Comparison of ENCODE assay signal across 9 cellular contexts in the genomic region with DNA sequence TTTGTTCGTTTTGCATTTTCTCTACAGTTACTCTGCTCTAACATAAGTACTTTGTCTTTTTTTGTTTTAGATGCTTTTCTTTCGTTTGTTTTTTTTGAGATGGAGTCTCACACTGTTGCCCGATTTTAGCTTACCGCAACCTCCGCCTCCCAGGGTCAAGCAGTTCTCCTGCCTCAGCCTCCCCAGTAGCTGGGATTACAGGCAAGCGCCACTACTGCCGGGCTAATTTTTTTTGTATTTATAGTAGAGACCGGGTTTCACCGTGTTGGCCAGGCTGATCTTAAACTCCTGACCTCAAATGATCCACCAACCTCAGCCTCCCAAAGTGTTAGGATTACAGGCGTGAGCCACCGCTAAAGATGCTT. TPM values are rescaled to one million over a fixed set of nuclear protein-coding genes. Genes with fewer than 3 reads are reported as not detected.
DNase-seq lines count a peak whose midpoint lies in the region; ATAC-seq, FAIRE-seq and TF ChIP-seq lines count a peak whose summit lies in the region.
"Had no signal": no experiment of that assay in that cellular context is flagged by ENCODE, and none has a peak within 500 bp of the region (broad histone marks: within the 10 kb centered on the region; RNA-seq: fewer than 3 reads in every experiment).

No MANE protein-coding gene starts in this region.

- H3K9me3 ChIP-seq in HepG2 (ENCODE audit: low read length) (no peaks in the 10 kb centered on the region), spleen (no peaks in the 10 kb centered on the region)

- H3K79me2 ChIP-seq in HepG2 (ENCODE audit: insufficient read depth, low read length) = peaks cover 75% of the 10 kb centered on the region

- H3K27me3 ChIP-seq in HepG2 (ENCODE audit: control insufficient read depth in 1 of 2, insufficient read depth in 2 of 2, low read length in 2 of 2) (no peaks in the 10 kb centered on the region; a peak in 1 of 5 replicates), spleen (replicated peaks in 1 of 7) (no peaks in the 10 kb centered on the region)

- H3K36me3 ChIP-seq in HepG2 (replicated peaks in 1 of 2; ENCODE audit: control insufficient read depth in 1 of 2, insufficient read depth in 2 of 2, low read length in 2 of 2) (no peaks in the 10 kb centered on the region), spleen (no peaks in the 10 kb centered on the region)

- peak overlapping the region; percentile 97 for H3K9ac ChIP-seq in HepG2 (ENCODE audit: insufficient read depth, low read depth, low read length)

- TF ChIP-seq EP300 in HepG2 (IDR thresholded peaks at IDR 0.05; ENCODE audit: low read depth in 2 of 2, low read length in 2 of 2) = no peak
- no peak for TF ChIP-seq EP300 in HepG2 (CRISPR knock-in tag; IDR thresholded peaks at IDR 0.05; ENCODE audit: borderline replicate concordance)

- H3K27ac Mint-ChIP-seq in activated CD4-positive, alpha-beta T cell treated with anti-CD3 and anti-CD28 coated beads, Interleukin-2, amount 10 ng/mL, durations not matched to agents 24 days and 14 days = peak overlapping the region; percentile 85
- H3K27ac Mint-ChIP-seq in activated T-helper 2 cell treated with anti-CD3 and anti-CD28 coated beads, Interferon-gamma antibody, Interleukin-2, Interleukin-4, amounts not matched to agents 10 μg/mL and 5 μg/mL and 100 μg/mL, durations not matched to agents 14 hours and 24 hours and 36 hours = peak overlapping the region; percentile 40

- POLR2A ChIA-PET in HepG2 (lab: Yijun Ruan, JAX) = interaction anchor here (0.9 to 3.3 kb wide), 2 partner anchors 16 to 25 kb away, joined by 5 to 17 read pairs; no protein-coding TSS in a partner anchor

- H3K27ac ChIP-seq in HepG2 (ENCODE audit: extremely low read length, insufficient read depth, low read length) = peak overlapping the region; percentile 93
- H3K27ac ChIP-seq in spleen = peak overlapping the region in 6 of 8 donors; percentile 13 to 99 (median 97)

- H3K27me3 Mint-ChIP-seq in activated CD4-positive, alpha-beta T cell treated with anti-CD3 and anti-CD28 coated beads, Interleukin-2, amount 10 ng/mL, durations not matched to agents 24 days and 14 days = no peaks in the 10 kb centered on the region
- no peaks in the 10 kb centered on the region for H3K27me3 Mint-ChIP-seq in activated T-helper 2 cell treated with anti-CD3 and anti-CD28 coated beads, Interferon-gamma antibody, Interleukin-2, Interleukin-4, amounts not matched to agents 10 μg/mL and 5 μg/mL and 100 μg/mL, durations not matched to agents 14 hours and 24 hours and 36 hours (ENCODE audit: low read depth)

- H3K4me1 ChIP-seq in HepG2 (ENCODE audit: insufficient read depth, low read length) = peaks cover 57% of the 10 kb centered on the region
- H3K4me1 ChIP-seq in spleen = peaks cover 45 to 78% (median 63%) of the 10 kb centered on the region in 6 donors

- FAIRE-seq in HepG2 (lab: Jason Lieb, UNC) = no peak

- 44% methylated on average over 11 of the region's 11 CpGs for WGBS in HepG2 (ENCODE audit: low lambda C conversion rate)
- WGBS in spleen, 5 donors = 74 to 79% (median 78%) methylated on average over 11 of the region's 11 CpGs

- no peak for TF ChIP-seq CTCF in HepG2 (CRISPR knock-in tag; IDR thresholded peaks at IDR 0.05)
- TF ChIP-seq CTCF in spleen (IDR thresholded peaks at IDR 0.05 in 8 of 11, conservative IDR thresholded peaks at IDR 0.05 in 3 of 11) = no peak

- peaks cover 49% of the 10 kb centered on the region for H3K4me1 Mint-ChIP-seq in activated CD4-positive, alpha-beta T cell treated with anti-CD3 and anti-CD28 coated beads, Interleukin-2, amount 10 ng/mL, durations not matched to agents 24 days and 14 days
- H3K4me1 Mint-ChIP-seq in activated T-helper 2 cell treated with anti-CD3 and anti-CD28 coated beads, Interferon-gamma antibody, Interleukin-2, Interleukin-4, amounts not matched to agents 10 μg/mL and 5 μg/mL and 100 μg/mL, durations not matched to agents 14 hours and 24 hours and 36 hours (ENCODE audit: low read depth) = peaks cover 47% of the 10 kb centered on the region

- peak overlapping the region; percentile 89 to 98 (median 90) for H3K4me3 ChIP-seq in HepG2 (replicated peaks in 1 of 3; ENCODE audit: insufficient read depth in 1 of 3, low read depth in 2 of 3, low read length in 3 of 3)
- peak overlapping the region in 5 of 8 donors; percentile 6 to 94 (median 86) for H3K4me3 ChIP-seq in spleen

- peak overlapping the region; percentile 99 for H3K4me3 Mint-ChIP-seq in activated CD4-positive, alpha-beta T cell treated with anti-CD3 and anti-CD28 coated beads, Interleukin-2, amount 10 ng/mL, durations not matched to agents 24 days and 14 days
- H3K4me3 Mint-ChIP-seq in activated T-helper 2 cell treated with anti-CD3 and anti-CD28 coated beads, Interferon-gamma antibody, Interleukin-2, Interleukin-4, amounts not matched to agents 10 μg/mL and 5 μg/mL and 100 μg/mL, durations not matched to agents 14 hours and 24 hours and 36 hours (ENCODE audit: low read depth) = peak overlapping the region; percentile 96

- H3K4me2 ChIP-seq in HepG2 (ENCODE audit: low read depth, low read length) = peak overlapping the region; percentile 88

- H3K9me3 Mint-ChIP-seq in activated CD4-positive, alpha-beta T cell treated with anti-CD3 and anti-CD28 coated beads, Interleukin-2, amount 10 ng/mL, durations not matched to agents 24 days and 14 days = no peaks in the 10 kb centered on the region
- no peaks in the 10 kb centered on the region for H3K9me3 Mint-ChIP-seq in activated T-helper 2 cell treated with anti-CD3 and anti-CD28 coated beads, Interferon-gamma antibody, Interleukin-2, Interleukin-4, amounts not matched to agents 10 μg/mL and 5 μg/mL and 100 μg/mL, durations not matched to agents 14 hours and 24 hours and 36 hours

- DNase-seq in activated CD4-positive, alpha-beta T cell treated with anti-CD3 and anti-CD28 coated beads, Interleukin-2, amount 10 ng/mL, durations not matched to agents 24 days and 14 days = peak; percentile 57
- DNase-seq in activated CD4-positive, alpha-beta T cell treated with anti-CD3 and anti-CD28 coated beads for 1 hour = no peak
- no peak for DNase-seq in activated T-helper 2 cell treated with anti-CD3 and anti-CD28 coated beads, Interferon-gamma antibody, Interleukin-2, Interleukin-4, amounts not matched to agents 10 μg/mL and 5 μg/mL and 100 μg/mL, durations not matched to agents 14 hours and 24 hours and 36 hours (ENCODE audit: low spot score)
- DNase-seq in HepG2 (ENCODE audit: low spot score) (no peak), spleen (no peak), SIG-M5 (lab: John Stamatoyannopoulos, UW) (no peak)
- no peak for DNase-seq in stimulated activated CD4-positive, alpha-beta T cell treated with anti-CD3 and anti-CD28 coated beads, Interleukin-1b, Interleukin-23, amount 100 ng/mL, for 48 hours
- DNase-seq: stimulated activated CD8-positive, alpha-beta memory T cell treated with anti-CD3 and anti-CD28 coated beads, Interleukin-4, amount 100 ng/mL, for 48 hours had no signal

- BruUV-seq in HepG2 (replicated peaks; lab: Mats Ljungman, UMichigan) = no TSS peak

- in situ Hi-C loops in HepG2 (cut with HindIII; ENCODE audit: extremely low pct_ligation_motif_present, low pct_unique_long_range_greater_than_20kb) = loop anchor here (5.0 kb wide), 1 partner anchor 130 kb away; no protein-coding TSS in a partner anchor

- TF ChIP-seq POLR2A in HepG2 (IDR thresholded peaks at IDR 0.05; ENCODE audit: insufficient read depth in 1 of 2, low read depth in 2 of 2, low read length in 2 of 2) = no peak
- TF ChIP-seq POLR2A in spleen (IDR thresholded peaks at IDR 0.05) = no peak

- H3K36me3 Mint-ChIP-seq in activated CD4-positive, alpha-beta T cell treated with anti-CD3 and anti-CD28 coated beads, Interleukin-2, amount 10 ng/mL, durations not matched to agents 24 days and 14 days (ENCODE audit: low read depth) = peaks cover 5% of the 10 kb centered on the region
- H3K36me3 Mint-ChIP-seq in activated T-helper 2 cell treated with anti-CD3 and anti-CD28 coated beads, Interferon-gamma antibody, Interleukin-2, Interleukin-4, amounts not matched to agents 10 μg/mL and 5 μg/mL and 100 μg/mL, durations not matched to agents 14 hours and 24 hours and 36 hours (ENCODE audit: low read depth) = peaks cover 10% of the 10 kb centered on the region

- H2AFZ ChIP-seq in HepG2 (ENCODE audit: low read length) = no peak overlapping the region

- no peaks in the 10 kb centered on the region; the same call in 1 of the 2 replicates for H4K20me1 ChIP-seq in HepG2 (ENCODE audit: insufficient read depth, low read length)

- CTCF ChIA-PET in HepG2 (lab: Yijun Ruan, JAX; ENCODE audit: low intra/inter-chr PET ratio, low total read pairs) = no interaction called here

- intact Hi-C loops in activated CD4-positive, alpha-beta T cell treated with anti-CD3 and anti-CD28 coated beads, Interleukin-2, amount 10 ng/mL, durations not matched to agents 24 days and 14 days (cut with micrococcal nuclease) = loop anchor here (5.0 kb wide), 1 partner anchor 115 kb away; no protein-coding TSS in a partner anchor
- intact Hi-C loops in activated T-helper 2 cell treated with anti-CD3 and anti-CD28 coated beads, Interferon-gamma antibody, Interleukin-2, Interleukin-4, amounts not matched to agents 10 μg/mL and 5 μg/mL and 100 μg/mL, durations not matched to agents 14 hours and 24 hours and 36 hours (cut with micrococcal nuclease) = loop anchor here (2.0 to 10.0 kb wide), 4 partner anchors 47 to 517 kb away; a partner anchor contains a TSS
- intact Hi-C loops in HepG2 (cut with micrococcal nuclease; ENCODE audit: unreplicated experiment) = loop anchor here (5.0 to 10.0 kb wide), 3 partner anchors 40 to 227 kb away; no protein-coding TSS in a partner anchor
- intact Hi-C loops in spleen (cut with DNase I; ENCODE audit: low total_unique reads) = no loop called here

- TF ChIP-seq RAD21 in HepG2 (CRISPR knock-in tag; IDR thresholded peaks at IDR 0.05) = no peak

- no peak for ATAC-seq in HepG2
- no peak for ATAC-seq in HG03039 (IDR thresholded peaks at IDR 0.05; ENCODE audit: unreplicated experiment)

RNA-seq across cellular contexts. Expression of a gene that starts 2.7 kb away (rescaled TPM):
- 26.4 and 29.4 TPM in 2 replicates for total RNA-seq in activated CD4-positive, alpha-beta T cell treated with anti-CD3 and anti-CD28 coated beads, Interleukin-2, amount 10 ng/mL, durations not matched to agents 24 days and 14 days
- 27.4 and 29.1 TPM in 2 replicates for total RNA-seq in activated T-helper 2 cell treated with anti-CD3 and anti-CD28 coated beads, Interferon-gamma antibody, Interleukin-2, Interleukin-4, amounts not matched to agents 10 μg/mL and 5 μg/mL and 100 μg/mL, durations not matched to agents 14 hours and 24 hours and 36 hours
- total RNA-seq in HepG2 (2016; rRNA removed; fragmentation: Illumina TruSeq; extraction: Trizol) (35.8 and 52.4 TPM in 2 replicates), spleen (10 to 100 TPM; 46.2 to 96.4 (median 77.7) TPM)
- total RNA-seq in HepG2 (2016; cell fraction: cytosol; rRNA removed; fragmentation: Illumina TruSeq; extraction: Trizol; ENCODE audit: low read depth) = 7.9 and 8.0 TPM in 2 replicates
- total RNA-seq in HepG2 (2016; cell fraction: insoluble cytoplasmic fraction; rRNA removed; fragmentation: Illumina TruSeq; extraction: Trizol) = 36.4 and 48.2 TPM in 2 replicates
- 13.9 and 15.2 TPM in 2 replicates for total RNA-seq in HepG2 (2016; cell fraction: membrane; rRNA removed; fragmentation: Illumina TruSeq; extraction: Trizol)
- 36.6 and 40.2 TPM in 2 replicates for total RNA-seq in HepG2 (2016; cell fraction: nucleus; rRNA removed; fragmentation: Illumina TruSeq; extraction: Trizol)
- polyA plus RNA-seq in HepG2 (2011; rRNA removed) (28.6 and 32.1 TPM in 2 replicates), spleen (10 to 100 TPM in 1 of 3 donors, 1 to 10 TPM in 2; 5.6 to 10.5 (median 7.0) TPM)
- 23.1 and 27.1 TPM in 2 replicates for polyA plus RNA-seq in HepG2 (2011; cell fraction: cytosol; rRNA removed)
- 29.8 and 33.8 TPM in 2 replicates for polyA plus RNA-seq in HepG2 (2011; cell fraction: nucleus; rRNA removed)
- 19.5 and 22.8 TPM in 2 replicates for polyA plus RNA-seq in HepG2 (2012)
- 0.80 and 0.85 TPM in 2 replicates for polyA plus RNA-seq in HepG2 (2016; cell fraction: cytosol; fragmentation: Illumina TruSeq; extraction: Trizol; ENCODE audit: low read depth)
- 29.6 and 31.2 TPM in 2 replicates for polyA plus RNA-seq in HepG2 (2016; cell fraction: insoluble cytoplasmic fraction; fragmentation: Illumina TruSeq; extraction: Trizol; ENCODE audit: low read depth)
- 2.8 and 3.7 TPM in 2 replicates for polyA plus RNA-seq in HepG2 (2016; cell fraction: membrane; fragmentation: Illumina TruSeq; extraction: Trizol; ENCODE audit: low read depth)
- 29.3 and 32.4 TPM in 2 replicates for polyA plus RNA-seq in HepG2 (2016; cell fraction: nucleus; fragmentation: Illumina TruSeq; extraction: Trizol; ENCODE audit: insufficient read depth, low read depth)
- polyA minus RNA-seq in HepG2 (2011; rRNA and poly(A)+ RNA removed; ENCODE audit: low replicate concordance) = 63.8 and 156 TPM in 2 replicates
- 51.0 and 54.1 TPM in 2 replicates for polyA minus RNA-seq in HepG2 (2011; cell fraction: cytosol; rRNA and poly(A)+ RNA removed)
- 58.8 and 79.2 TPM in 2 replicates for polyA minus RNA-seq in HepG2 (2011; cell fraction: nucleus; rRNA and poly(A)+ RNA removed)
